In the genomic region with DNA sequence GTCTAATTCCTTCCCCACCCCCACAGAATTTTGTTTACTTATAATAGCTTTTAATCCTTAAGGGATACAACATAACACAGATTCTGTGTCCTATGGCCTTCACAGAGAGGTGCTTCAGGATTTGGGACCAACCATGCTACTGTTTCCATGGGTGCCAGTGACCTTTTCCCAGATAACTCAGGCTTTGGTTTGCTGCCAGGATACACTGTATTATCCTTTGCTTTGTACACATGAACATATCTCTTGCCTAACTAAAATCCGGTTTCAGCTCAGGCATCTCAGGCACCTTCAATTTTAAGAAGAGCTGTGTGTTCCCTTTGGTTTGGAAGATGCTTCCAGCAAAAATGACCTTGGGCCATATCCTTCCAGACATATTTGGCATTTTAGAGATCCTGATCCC, we compare ENCODE assay signal across 25 cellular contexts.
"Had no signal": no experiment of that assay in that cellular context is flagged by ENCODE, and none has a peak within 500 bp of the region (broad histone marks: within the 10 kb centered on the region; RNA-seq: fewer than 3 reads in every experiment).

No MANE protein-coding gene starts in this region.

- FAIRE-seq: colon, endometrium, endothelial cell of umbilical vein, frontal cortex had no signal

- ATAC-seq: effector memory CD8-positive, alpha-beta T cell; esophagus mucosa; foreskin keratinocyte; gastrocnemius medialis; gastroesophageal sphincter; heart left ventricle had no signal

- H3K4me3 ChIP-seq: colonic mucosa, coronary artery, dorsolateral prefrontal cortex, esophagus muscularis mucosa, esophagus squamous epithelium, gastrocnemius medialis, gastroesophageal sphincter, heart left ventricle had no signal

- DNase-seq: colonic mucosa; cortex of kidney; dermis blood vessel endothelial cell; dorsolateral prefrontal cortex; effector CD4-positive, alpha-beta T cell; effector CD8-positive, alpha-beta T cell; effector memory CD4-positive, alpha-beta T cell; effector memory CD8-positive, alpha-beta T cell; erythroblast; esophagus squamous epithelium; foreskin fibroblast; foreskin keratinocyte; foreskin melanocyte; gastrocnemius medialis; glutamatergic neuron; heart left ventricle had no signal

- H3K27me3 ChIP-seq: colonic mucosa, dorsolateral prefrontal cortex, esophagus muscularis mucosa, esophagus squamous epithelium, foreskin keratinocyte, gastrocnemius medialis, gastroesophageal sphincter, heart left ventricle had no signal

- H3K27ac ChIP-seq: colonic mucosa, coronary artery, dorsolateral prefrontal cortex, epithelial cell of prostate, esophagus muscularis mucosa, esophagus squamous epithelium, foreskin keratinocyte, gastrocnemius medialis, gastroesophageal sphincter, heart left ventricle had no signal

- H3K4me1 ChIP-seq: colonic mucosa, esophagus muscularis mucosa, esophagus squamous epithelium, foreskin keratinocyte, gastrocnemius medialis, gastroesophageal sphincter, heart left ventricle had no signal

- H3K36me3 ChIP-seq: colonic mucosa, esophagus muscularis mucosa, esophagus squamous epithelium, gastrocnemius medialis, gastroesophageal sphincter, heart left ventricle had no signal

- H3K9me3 ChIP-seq: colonic mucosa, esophagus muscularis mucosa, esophagus squamous epithelium, gastrocnemius medialis, heart left ventricle had no signal
